ENCODE assay signal across 6 cellular contexts in the genomic region with DNA sequence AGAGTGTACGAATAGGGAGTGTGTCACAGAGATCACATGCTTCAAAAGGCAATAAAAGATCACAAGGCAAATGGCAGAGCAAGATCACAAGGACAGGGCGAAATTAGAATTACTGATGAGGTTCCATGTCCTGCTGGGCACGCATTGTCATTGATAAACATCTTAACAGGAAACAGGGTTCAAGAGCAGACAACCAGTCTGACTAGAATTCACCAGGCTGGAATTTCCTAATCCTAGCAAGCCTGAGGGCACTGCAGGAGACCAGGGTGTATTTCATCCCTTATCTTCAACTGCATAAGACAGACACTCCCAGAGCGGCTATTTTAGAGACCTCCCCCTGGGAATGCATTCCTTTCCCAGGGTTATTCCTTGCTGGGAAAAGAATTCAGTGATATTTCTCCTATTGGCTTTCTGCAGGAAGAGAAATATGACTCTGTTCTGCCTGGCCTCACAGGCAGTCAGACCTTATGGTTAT. TPM values are rescaled to one million over a fixed set of nuclear protein-coding genes. Genes with fewer than 3 reads are reported as not detected.
A peak's percentile ranks its signal among the peaks of the same experiment; 100 is the strongest.
DNase-seq lines count a peak whose midpoint lies in the region; ATAC-seq, FAIRE-seq and TF ChIP-seq lines count a peak whose summit lies in the region.
"Not testable (repeated sequence)": the region's sequence is repeated elsewhere in the genome, so short reads cannot be mapped to it uniquely, and the experiment has no call there.

No MANE protein-coding gene starts in this region.

- not testable (repeated sequence) for H3K9me3 ChIP-seq in BE2C; HCT116 (ENCODE audit: control insufficient read depth in 1 of 2, insufficient read depth in 1 of 2, low read depth in 1 of 2, low read length in 2 of 2); K562 (replicated peaks; ENCODE audit: control insufficient read depth, insufficient read depth, low read depth, low read length)

- H3K79me2 ChIP-seq in HCT116 (ENCODE audit: insufficient read depth, low read length); K562 (ENCODE audit: control insufficient read depth, insufficient read depth, low read length): not testable (repeated sequence)

- not testable (repeated sequence) for TF ChIP-seq CTCF in BE2C (IDR thresholded peaks at IDR 0.05; ENCODE audit: low read depth, low read length); HCT116 (IDR thresholded peaks at IDR 0.05 in 2 of 3, conservative IDR thresholded peaks at IDR 0.05 in 1 of 3; ENCODE audit: borderline replicate concordance in 1 of 3, insufficient read depth in 1 of 3, low read depth in 2 of 3, low read length in 2 of 3); K562 (IDR thresholded peaks at IDR 0.05 in 2 of 3, conservative IDR thresholded peaks at IDR 0.05 in 1 of 3; ENCODE audit: insufficient read depth in 2 of 3, low read depth in 1 of 3, low read length in 3 of 3); fibroblast of the aortic adventitia (IDR thresholded peaks at IDR 0.05; ENCODE audit: insufficient read depth, low read length); nephron progenitor cell (IDR thresholded peaks at IDR 0.05)

- CTCF ChIA-PET in HCT116 (lab: Charles Lee); K562 (lab: Yijun Ruan, JAX; ENCODE audit: low intra/inter-chr PET ratio): not testable (repeated sequence)

- in situ Hi-C loops in K562 (cut with MboI), result not testable (repeated sequence)

- H4K20me1 ChIP-seq in HCT116 (ENCODE audit: insufficient read depth); K562 (replicated peaks; ENCODE audit: control insufficient read depth, insufficient read depth, low read length): not testable (repeated sequence)

- not testable (repeated sequence) for H3K4me2 ChIP-seq in HCT116 (ENCODE audit: low read length); K562 (ENCODE audit: insufficient read depth, low read length)

- TF ChIP-seq EP300 in K562 (IDR thresholded peaks at IDR 0.05; ENCODE audit: low read length), result not testable (repeated sequence)

- H3K27me3 Mint-ChIP-seq in nephron progenitor cell (ENCODE audit: low read depth, poor library complexity), result not testable (repeated sequence)

- H3K36me3 Mint-ChIP-seq in nephron progenitor cell (ENCODE audit: low read depth), result peaks cover 48% of the 10 kb centered on the region

- intact Hi-C loops in HCT116 (cut with micrococcal nuclease), result loop anchor here (10.0 kb wide), 1 partner anchor 648 kb away; no protein-coding TSS in a partner anchor
- intact Hi-C loops in K562 (cut with micrococcal nuclease), result not testable (repeated sequence)

- H3K9ac ChIP-seq in HCT116 (ENCODE audit: low read length); K562 (ENCODE audit: insufficient read depth in 1 of 2, low read depth in 2 of 2, low read length in 2 of 2): not testable (repeated sequence)

- POLR2A ChIA-PET in HCT116 (lab: Charles Lee); K562 (lab: Yijun Ruan, JAX): not testable (repeated sequence)

- not testable (repeated sequence) for H3K9me1 ChIP-seq in K562 (ENCODE audit: control insufficient read depth, insufficient read depth, low read length)

- WGBS in K562 (ENCODE audit: insufficient coverage, low coverage, missing lambda C conversion rate), result 36% methylated on average over 3 of the region's 4 CpGs

- H3K27ac Mint-ChIP-seq in nephron progenitor cell, result not testable (repeated sequence)

- not testable (repeated sequence) for H3K4me3 ChIP-seq in BE2C (ENCODE audit: low read depth, low read length); HCT116 (replicated peaks in 1 of 2; ENCODE audit: low read depth in 1 of 2, low read length in 2 of 2); K562; fibroblast of the aortic adventitia (ENCODE audit: low read depth, low read length)

- RAD21 ChIA-PET in HCT116 (lab: Charles Lee; ENCODE audit: low non-redundant PET in 1 of 2, low total read pairs in 2 of 2, uncharacterized antibody in 2 of 2, unreplicated experiment in 2 of 2), result not testable (repeated sequence)

- H3K9me2 ChIP-seq in HCT116 (ENCODE audit: insufficient read depth), result not testable (repeated sequence)

- not testable (repeated sequence) for BruUV-seq in HCT116 (replicated peaks; lab: Mats Ljungman, UMichigan); K562 (replicated peaks; lab: Mats Ljungman, UMichigan)

- FAIRE-seq in K562 (lab: Jason Lieb, UNC), result not testable (repeated sequence)

- not testable (repeated sequence) for H3K4me3 Mint-ChIP-seq in nephron progenitor cell

- H3K9me3 Mint-ChIP-seq in nephron progenitor cell, result peaks cover 37% of the 10 kb centered on the region

- TF ChIP-seq RAD21 in HCT116 (IDR thresholded peaks at IDR 0.05; ENCODE audit: low read depth); K562 (CRISPR knock-in tag; conservative IDR thresholded peaks at IDR 0.05 in 1 of 2, IDR thresholded peaks at IDR 0.05 in 1 of 2): not testable (repeated sequence)

- not testable (repeated sequence) for TF ChIP-seq POLR2A in HCT116 (IDR thresholded peaks at IDR 0.05; ENCODE audit: borderline replicate concordance, extremely low read depth, insufficient read depth, insufficient read length); K562 (conservative IDR thresholded peaks at IDR 0.05)

- not testable (repeated sequence) for H3K36me3 ChIP-seq in BE2C; HCT116 (ENCODE audit: control insufficient read depth in 1 of 2, insufficient read depth in 2 of 2, low read length in 2 of 2); K562 (ENCODE audit: control insufficient read depth, insufficient read depth, low read length)

- not testable (repeated sequence) for H2AFZ ChIP-seq in HCT116 (ENCODE audit: low read depth, low read length, poor library complexity, severe bottlenecking); K562 (ENCODE audit: low read depth, low read length)

- not testable (repeated sequence) for ATAC-seq in HCT116, K562

- DNase-seq in BE2C (peak; percentile 39), NCI-H226 (peak; percentile 54), fibroblast of the aortic adventitia (ENCODE audit: low read depth) (peak; percentile 50), nephron progenitor cell (peak; percentile 7)
- DNase-seq in HCT116 (ENCODE audit: low read depth, low spot score); K562 (ENCODE audit: extremely low read depth in 1 of 4, low spot score in 3 of 4): not testable (repeated sequence)

- not testable (repeated sequence) for H3K4me1 Mint-ChIP-seq in nephron progenitor cell

- not testable (repeated sequence) for H3K27ac ChIP-seq in HCT116 (ENCODE audit: low read depth, low read length); K562 (ENCODE audit: extremely low read depth, low read depth, low read length)

- not testable (repeated sequence) for H3K4me1 ChIP-seq in BE2C; K562 (replicated peaks in 1 of 2; ENCODE audit: control insufficient read depth in 2 of 2, insufficient read depth in 2 of 2, low read length in 2 of 2)
- peaks cover 2 to 11% of the 10 kb centered on the region in 2 experiments; a peak in 2 of 4 replicates for H3K4me1 ChIP-seq in HCT116 (ENCODE audit: control insufficient read depth in 1 of 2, insufficient read depth in 2 of 2, low read length in 2 of 2)

- H3K27me3 ChIP-seq in BE2C; HCT116 (ENCODE audit: insufficient read depth, low read length); K562 (ENCODE audit: control insufficient read depth in 2 of 2, insufficient read depth in 2 of 2, low read length in 2 of 2): not testable (repeated sequence)

RNA-seq across cellular contexts. Expression of a gene that starts 25.8 kb away (rescaled TPM):
- polyA plus RNA-seq in BE2C (2012; ENCODE audit: insufficient read depth, insufficient read length, low read depth), result 13.3 TPM
- total RNA-seq in HCT116 (2021; ENCODE audit: unreplicated experiment) (13.9 TPM), K562 (2014; rRNA removed) (5.6 and 6.9 TPM in 2 replicates), K562 (2014; rRNA removed; fragmentation: Illumina TruSeq; extraction: Trizol) (15.7 and 17.5 TPM in 2 replicates), K562 (2015; rRNA removed; fragmentation: Illumina TruSeq; extraction: Trizol) (8.3 and 10.5 TPM in 2 replicates), K562 (2021) (11.6 and 12.0 TPM in 2 replicates), fibroblast of the aortic adventitia (ENCODE audit: low replicate concordance) (25.5 and 42.7 TPM in 2 replicates)
- polyA plus RNA-seq in HCT116 (2012), result 2.1 and 3.8 TPM in 2 replicates
- 5.1 and 13.1 TPM in 2 replicates for total RNA-seq in K562 (2011; cell fraction: chromatin; rRNA removed; ENCODE audit: low replicate concordance)
- total RNA-seq in K562 (2011; cell fraction: nucleolus; rRNA removed), result 2.9 and 3.3 TPM in 2 replicates
- total RNA-seq in K562 (2011; cell fraction: nucleoplasm; rRNA removed), result 8.1 and 16.0 TPM in 2 replicates
- polyA plus RNA-seq in K562 (2011; rRNA removed) (9.7 and 13.6 TPM in 2 replicates), K562 (2014; fragmentation: Illumina TruSeq; extraction: Trizol) (11.9 and 12.8 TPM in 2 replicates), K562 (2014; fragmentation: Nextera tagmentation; extraction: Ambion mirVana) (10 to 100 TPM; 29.1 to 33.9 TPM), K562 (2014; rRNA removed) (10.2 and 11.1 TPM in 2 replicates)
- 1.6 and 4.8 TPM in 2 replicates for polyA plus RNA-seq in K562 (2011; cell fraction: cytosol; rRNA removed)
- polyA plus RNA-seq in K562 (2011; cell fraction: nucleus; rRNA removed), result 1.6 and 2.6 TPM in 2 replicates
- polyA plus RNA-seq in K562 (2012), result 12.3 and 19.7 TPM in 2 replicates
- 8.3 and 9.6 TPM in 2 replicates for polyA minus RNA-seq in K562 (2011; rRNA and poly(A)+ RNA removed)
- polyA minus RNA-seq in K562 (2011; cell fraction: cytosol; rRNA and poly(A)+ RNA removed), result 2.6 and 5.5 TPM in 2 replicates
- polyA minus RNA-seq in K562 (2011; cell fraction: nucleus; rRNA and poly(A)+ RNA removed), result 4.3 and 6.3 TPM in 2 replicates

RNA-seq across cellular contexts. Expression of a gene that starts 26.0 kb away (rescaled TPM):
- 26.1 TPM for polyA plus RNA-seq in BE2C (2012; ENCODE audit: insufficient read depth, insufficient read length, low read depth)
- total RNA-seq in HCT116 (2021; ENCODE audit: unreplicated experiment) (32.5 TPM), K562 (2014; rRNA removed) (10.9 and 14.0 TPM in 2 replicates), K562 (2014; rRNA removed; fragmentation: Illumina TruSeq; extraction: Trizol) (27.1 and 28.9 TPM in 2 replicates), K562 (2015; rRNA removed; fragmentation: Illumina TruSeq; extraction: Trizol) (16.9 and 17.3 TPM in 2 replicates), K562 (2021) (22.9 TPM in 2 replicates), fibroblast of the aortic adventitia (ENCODE audit: low replicate concordance) (8.2 and 30.4 TPM in 2 replicates)
- 23.9 and 26.5 TPM in 2 replicates for polyA plus RNA-seq in HCT116 (2012)
- 38.1 and 70.8 TPM in 2 replicates for total RNA-seq in K562 (2011; cell fraction: chromatin; rRNA removed; ENCODE audit: low replicate concordance)
- total RNA-seq in K562 (2011; cell fraction: nucleolus; rRNA removed), result 27.5 and 34.0 TPM in 2 replicates
- total RNA-seq in K562 (2011; cell fraction: nucleoplasm; rRNA removed), result 49.3 and 65.3 TPM in 2 replicates
- polyA plus RNA-seq in K562 (2011; rRNA removed) (74.6 and 77.6 TPM in 2 replicates), K562 (2014; fragmentation: Illumina TruSeq; extraction: Trizol) (23.5 and 24.2 TPM in 2 replicates), K562 (2014; fragmentation: Nextera tagmentation; extraction: Ambion mirVana) (10 to 100 TPM; 82.3 to 83.9 TPM), K562 (2014; rRNA removed) (21.9 and 33.0 TPM in 2 replicates)
- 13.9 and 37.9 TPM in 2 replicates for polyA plus RNA-seq in K562 (2011; cell fraction: cytosol; rRNA removed)
- 37.5 and 52.6 TPM in 2 replicates for polyA plus RNA-seq in K562 (2011; cell fraction: nucleus; rRNA removed)
- 23.5 and 26.5 TPM in 2 replicates for polyA plus RNA-seq in K562 (2012)
- polyA minus RNA-seq in K562 (2011; rRNA and poly(A)+ RNA removed), result 36.3 and 37.4 TPM in 2 replicates
- 12.1 and 13.9 TPM in 2 replicates for polyA minus RNA-seq in K562 (2011; cell fraction: cytosol; rRNA and poly(A)+ RNA removed)
- 37.8 and 57.2 TPM in 2 replicates for polyA minus RNA-seq in K562 (2011; cell fraction: nucleus; rRNA and poly(A)+ RNA removed)

RNA-seq across cellular contexts. Expression of a gene that starts 56.3 kb away (rescaled TPM):
- polyA plus RNA-seq in BE2C (2012; ENCODE audit: insufficient read depth, insufficient read length, low read depth), result 17.8 TPM
- total RNA-seq in HCT116 (2021; ENCODE audit: unreplicated experiment), result 17.5 TPM
- polyA plus RNA-seq in HCT116 (2012), result 6.9 and 8.2 TPM in 2 replicates
- total RNA-seq in K562 (2011; cell fraction: chromatin; rRNA removed; ENCODE audit: low replicate concordance), result 6.9 and 18.0 TPM in 2 replicates
- 3.7 and 4.7 TPM in 2 replicates for total RNA-seq in K562 (2011; cell fraction: nucleolus; rRNA removed)
- 9.4 and 12.9 TPM in 2 replicates for total RNA-seq in K562 (2011; cell fraction: nucleoplasm; rRNA removed)
- total RNA-seq in K562 (2014; rRNA removed), result 3.7 and 4.3 TPM in 2 replicates
- 6.1 and 6.7 TPM in 2 replicates for total RNA-seq in K562 (2014; rRNA removed; fragmentation: Illumina TruSeq; extraction: Trizol)
- total RNA-seq in K562 (2015; rRNA removed; fragmentation: Illumina TruSeq; extraction: Trizol), result 4.9 and 6.5 TPM in 2 replicates
- 5.2 and 6.3 TPM in 2 replicates for total RNA-seq in K562 (2021)
- polyA plus RNA-seq in K562 (2011; rRNA removed), result 7.9 and 9.2 TPM in 2 replicates
- polyA plus RNA-seq in K562 (2011; cell fraction: cytosol; rRNA removed), result 2.5 and 4.7 TPM in 2 replicates
- 5.5 and 6.0 TPM in 2 replicates for polyA plus RNA-seq in K562 (2011; cell fraction: nucleus; rRNA removed)
- 4.3 and 4.5 TPM in 2 replicates for polyA plus RNA-seq in K562 (2012)
- 4.9 and 6.5 TPM in 2 replicates for polyA plus RNA-seq in K562 (2014; fragmentation: Illumina TruSeq; extraction: Trizol)
- 1 to 10 TPM; 1.6 to 1.9 TPM for polyA plus RNA-seq in K562 (2014; fragmentation: Nextera tagmentation; extraction: Ambion mirVana)
- 5.2 and 6.0 TPM in 2 replicates for polyA plus RNA-seq in K562 (2014; rRNA removed)
- 14.7 and 16.9 TPM in 2 replicates for polyA minus RNA-seq in K562 (2011; rRNA and poly(A)+ RNA removed)
- 4.6 and 6.0 TPM in 2 replicates for polyA minus RNA-seq in K562 (2011; cell fraction: cytosol; rRNA and poly(A)+ RNA removed)
- 5.1 and 8.7 TPM in 2 replicates for polyA minus RNA-seq in K562 (2011; cell fraction: nucleus; rRNA and poly(A)+ RNA removed)
- total RNA-seq in fibroblast of the aortic adventitia (ENCODE audit: low replicate concordance), result 147 and 155 TPM in 2 replicates
